ENCODE assay signal across 8 cellular contexts in genomic region chr4:2936773-2937145, GRCh38. TPM values are rescaled to one million over a fixed set of nuclear protein-coding genes. Genes with fewer than 3 reads are reported as not detected.
DNase-seq lines count a peak whose midpoint lies in the region; ATAC-seq and TF ChIP-seq lines count a peak whose summit lies in the region.

No MANE protein-coding gene starts in this region.

- DNase-seq in activated naive CD4-positive, alpha-beta T cell treated with anti-CD3 and anti-CD28 coated beads for 36 hours, result peak; percentile 73
- DNase-seq in activated naive CD4-positive, alpha-beta T cell treated with anti-CD3 and anti-CD28 coated beads, Interleukin-2, amount 50 U/mL, for 16 hours, result no peak
- peak; percentile 33 for DNase-seq in LoVo (ENCODE audit: low spot score)
- no peak for DNase-seq in activated naive CD4-positive, alpha-beta T cell treated with anti-CD3 and anti-CD28 coated beads, Interleukin-2, amount 10 ng/mL, durations not matched to agents 7 days and 5 days
- DNase-seq in mesenteric fat pad (ENCODE audit: low spot score), result peak; percentile 67
- DNase-seq in thyroid gland, result no peak

- H3K27ac ChIP-seq in thyroid gland, result no peak overlapping the region

- ATAC-seq in HG02970 (IDR thresholded peaks at IDR 0.05; ENCODE audit: low FRiP score, unreplicated experiment) (no peak), HG03457 (IDR thresholded peaks at IDR 0.05; ENCODE audit: unreplicated experiment) (no peak)

- peaks cover 39 to 52% of the 10 kb centered on the region in 2 donors for H3K4me1 ChIP-seq in thyroid gland

- H3K36me3 Mint-ChIP-seq in activated naive CD4-positive, alpha-beta T cell treated with anti-CD3 and anti-CD28 coated beads for 36 hours (ENCODE audit: low read depth), result peaks cover 30% of the 10 kb centered on the region
- H3K36me3 Mint-ChIP-seq in activated naive CD4-positive, alpha-beta T cell treated with anti-CD3 and anti-CD28 coated beads, Interleukin-2, amount 10 ng/mL, durations not matched to agents 7 days and 5 days, result peaks cover 38% of the 10 kb centered on the region

- 84 to 92% methylated on average over 2 to 6 of the region's 6 CpGs for WGBS in thyroid gland, 2 donors

- H3K27ac Mint-ChIP-seq in activated naive CD4-positive, alpha-beta T cell treated with anti-CD3 and anti-CD28 coated beads for 36 hours, result peak overlapping the region; percentile 96
- peak overlapping the region; percentile 90 for H3K27ac Mint-ChIP-seq in activated naive CD4-positive, alpha-beta T cell treated with anti-CD3 and anti-CD28 coated beads, Interleukin-2, amount 10 ng/mL, durations not matched to agents 7 days and 5 days

- H3K4me1 Mint-ChIP-seq in activated naive CD4-positive, alpha-beta T cell treated with anti-CD3 and anti-CD28 coated beads for 36 hours (ENCODE audit: low read depth), result peaks cover 56% of the 10 kb centered on the region
- H3K4me1 Mint-ChIP-seq in activated naive CD4-positive, alpha-beta T cell treated with anti-CD3 and anti-CD28 coated beads, Interleukin-2, amount 10 ng/mL, durations not matched to agents 7 days and 5 days, result peaks cover 46% of the 10 kb centered on the region

- TF ChIP-seq CTCF in thyroid gland (IDR thresholded peaks at IDR 0.05), result no peak

- H3K9me3 Mint-ChIP-seq in activated naive CD4-positive, alpha-beta T cell treated with anti-CD3 and anti-CD28 coated beads for 36 hours, result no peaks in the 10 kb centered on the region
- H3K9me3 Mint-ChIP-seq in activated naive CD4-positive, alpha-beta T cell treated with anti-CD3 and anti-CD28 coated beads, Interleukin-2, amount 10 ng/mL, durations not matched to agents 7 days and 5 days, result no peaks in the 10 kb centered on the region

- H3K27me3 Mint-ChIP-seq in activated naive CD4-positive, alpha-beta T cell treated with anti-CD3 and anti-CD28 coated beads for 36 hours (ENCODE audit: low read depth), result no peaks in the 10 kb centered on the region
- H3K27me3 Mint-ChIP-seq in activated naive CD4-positive, alpha-beta T cell treated with anti-CD3 and anti-CD28 coated beads, Interleukin-2, amount 10 ng/mL, durations not matched to agents 7 days and 5 days, result no peaks in the 10 kb centered on the region

- H3K9me3 ChIP-seq in thyroid gland, result no peaks in the 10 kb centered on the region

- intact Hi-C loops in activated naive CD4-positive, alpha-beta T cell treated with anti-CD3 and anti-CD28 coated beads for 36 hours (cut with micrococcal nuclease), result loop anchor here (1.0 to 10.0 kb wide), 7 partner anchors 18 to 522 kb away; partner anchors contain the start of genes CFAP99, FAM193A, RNF4 and ZFYVE28
- intact Hi-C loops in thyroid gland (cut with DNase I), result no loop called here

- H3K27me3 ChIP-seq in thyroid gland, result no peaks in the 10 kb centered on the region

- CTCF ChIA-PET in activated naive CD4-positive, alpha-beta T cell treated with anti-CD3 and anti-CD28 coated beads for 36 hours (lab: Charles Lee), result interaction anchor here (1.4 to 4.9 kb wide), 3 partner anchors 12 to 18 kb away, joined by 3 to 53 read pairs (median 3); no protein-coding TSS in a partner anchor
- CTCF ChIA-PET in activated naive CD4-positive, alpha-beta T cell treated with anti-CD3 and anti-CD28 coated beads, Interleukin-2, amount 10 ng/mL, durations not matched to agents 7 days and 5 days (lab: Charles Lee), result interaction anchor here (2.5 kb wide), 1 partner anchor 17 kb away, joined by 24 read pairs; no protein-coding TSS in a partner anchor

- no peak for TF ChIP-seq POLR2A in thyroid gland (IDR thresholded peaks at IDR 0.05)

- peaks cover 25 to 27% of the 10 kb centered on the region in 2 donors for H3K36me3 ChIP-seq in thyroid gland

- no peak overlapping the region for H3K4me3 ChIP-seq in thyroid gland (replicated peaks in 1 of 3)

- H3K4me3 Mint-ChIP-seq in activated naive CD4-positive, alpha-beta T cell treated with anti-CD3 and anti-CD28 coated beads for 36 hours, result peak overlapping the region; percentile 89
- H3K4me3 Mint-ChIP-seq in activated naive CD4-positive, alpha-beta T cell treated with anti-CD3 and anti-CD28 coated beads, Interleukin-2, amount 10 ng/mL, durations not matched to agents 7 days and 5 days, result peak overlapping the region; percentile 52

RNA-seq across cellular contexts. Expression of gene NOP14, which starts 26.4 kb away (rescaled TPM):
- total RNA-seq in activated naive CD4-positive, alpha-beta T cell treated with anti-CD3 and anti-CD28 coated beads for 36 hours, result 10 to 100 TPM; 48.3 to 55.1 TPM
- 37.5 TPM for total RNA-seq in mesenteric fat pad
- total RNA-seq in thyroid gland, result 10 to 100 TPM; 18.4 to 24.8 (median 19.3) TPM

RNA-seq across cellular contexts. Expression of gene GRK4, which starts 26.6 kb away (rescaled TPM):
- total RNA-seq in activated naive CD4-positive, alpha-beta T cell treated with anti-CD3 and anti-CD28 coated beads for 36 hours, result 1 to 10 TPM; 1.3 to 2.1 TPM
- 6.0 TPM for total RNA-seq in mesenteric fat pad
- total RNA-seq in thyroid gland, result 10 to 100 TPM in 1 of 4 donors, 1 to 10 TPM in 3; 7.6 to 10.8 (median 9.1) TPM

Comparison
In these comparisons a context has a peak if more than half of its experiments do, and no peak if none do; other contexts are left out.
1. DNase-seq: peak in activated naive CD4-positive, alpha-beta T cell treated with anti-CD3 and anti-CD28 coated beads for 36 hours (single experiment), LoVo (single experiment) and mesenteric fat pad (single experiment); none in activated naive CD4-positive, alpha-beta T cell treated with anti-CD3 and anti-CD28 coated beads, Interleukin-2, amount 50 U/mL, for 16 hours (single experiment), activated naive CD4-positive, alpha-beta T cell treated with anti-CD3 and anti-CD28 coated beads, Interleukin-2, amount 10 ng/mL, durations not matched to agents 7 days and 5 days (single experiment) and thyroid gland (0 of 2).